In genomic region chr17:80738020-80738380, GRCh38 we compare ENCODE assay signal across 14 cellular contexts.
DNase-seq lines count a peak whose midpoint lies in the region; ATAC-seq and TF ChIP-seq lines count a peak whose summit lies in the region.
"Had no signal": no experiment of that assay in that cellular context is flagged by ENCODE, and none has a peak within 500 bp of the region (broad histone marks: within the 10 kb centered on the region; RNA-seq: fewer than 3 reads in every experiment).

No MANE protein-coding gene starts in this region.

- no peak for DNase-seq in CD4-positive, alpha-beta T cell
- DNase-seq in immature natural killer cell (no peak), SJCRH30 (no peak), SW480 (ENCODE audit: low spot score) (no peak), DMS 273 (lab: John Stamatoyannopoulos, UW; ENCODE audit: unreplicated experiment) (no peak)
- DNase-seq: activated T-cell treated with anti-CD3 and anti-CD28 coated beads, Interleukin-2, amount 50 U/mL, for 1 hour; effector CD8-positive, alpha-beta T cell; EL; NCI-H2107 had no signal

- POLR2A ChIA-PET in CD4-positive, alpha-beta T cell (lab: Charles Lee): interaction anchor here (1.1 to 1.4 kb wide), 3 partner anchors 12 to 283 kb away, joined by 3 to 8 read pairs (median 4); no protein-coding TSS in a partner anchor

- H3K27ac ChIP-seq in CD4-positive, alpha-beta T cell (ENCODE audit: low read depth, low read length): no peak overlapping the region
- H3K27ac ChIP-seq in KOPT-K1 (ENCODE audit: low read depth, low read length, poor library complexity, severe bottlenecking) (peak overlapping the region; percentile 41), SJCRH30 (no peak overlapping the region)
- H3K27ac ChIP-seq: prostate gland had no signal

- ATAC-seq in CD4-positive, alpha-beta T cell (ENCODE audit: poor library complexity): no peak
- ATAC-seq in GM19395 (IDR thresholded peaks at IDR 0.05; ENCODE audit: unreplicated experiment) (peak; percentile 16), GM21723 (IDR thresholded peaks at IDR 0.05; ENCODE audit: unreplicated experiment) (no peak)
- ATAC-seq: SK-N-SH treated with all-trans-retinoic acid at 6 μM for 48 hours had no signal

- H3K27me3 Mint-ChIP-seq in CD4-positive, alpha-beta T cell: no peaks in the 10 kb centered on the region
- H3K27me3 Mint-ChIP-seq in immature natural killer cell (ENCODE audit: low read depth in 3 of 3): peaks cover 0 to 13% (median 5%) of the 10 kb centered on the region in 3 donors

- TF ChIP-seq CTCF in CD4-positive, alpha-beta T cell (IDR thresholded peaks at IDR 0.05): no peak

- H3K27ac Mint-ChIP-seq in CD4-positive, alpha-beta T cell: peak overlapping the region; percentile 86
- H3K27ac Mint-ChIP-seq in immature natural killer cell: peak overlapping the region in 5 of 6 donors; percentile 30 to 96 (median 94)

- H3K4me3 Mint-ChIP-seq in CD4-positive, alpha-beta T cell: no peak overlapping the region
- peak overlapping the region in 3 of 5 donors; percentile 12 to 66 (median 56) for H3K4me3 Mint-ChIP-seq in immature natural killer cell

- H3K4me3 ChIP-seq in SJCRH30: no peak overlapping the region
- H3K4me3 ChIP-seq: prostate gland had no signal

- no peaks in the 10 kb centered on the region for H3K9me3 Mint-ChIP-seq in CD4-positive, alpha-beta T cell
- no peaks in the 10 kb centered on the region for H3K9me3 Mint-ChIP-seq in immature natural killer cell

- CTCF ChIA-PET in CD4-positive, alpha-beta T cell (lab: Charles Lee): interaction anchor here (1.0 kb wide), 2 partner anchors 13 to 35 kb away, joined by 3 read pairs; no protein-coding TSS in a partner anchor

- intact Hi-C loops in CD4-positive, alpha-beta T cell (cut with DNase I, micrococcal nuclease): loop anchor here (2.0 to 10.0 kb wide), 2 partner anchors 45 to 47 kb away; no protein-coding TSS in a partner anchor

- peaks cover 86% of the 10 kb centered on the region for H3K36me3 ChIP-seq in KOPT-K1 (ENCODE audit: insufficient read depth, low read length)
- peaks cover 15% of the 10 kb centered on the region for H3K36me3 ChIP-seq in SJCRH30
- H3K36me3 ChIP-seq: prostate gland had no signal

- peaks cover 61% of the 10 kb centered on the region for H3K4me1 Mint-ChIP-seq in CD4-positive, alpha-beta T cell (ENCODE audit: low read depth)
- peaks cover 29 to 34% of the 10 kb centered on the region in 2 donors for H3K4me1 Mint-ChIP-seq in immature natural killer cell

- H3K9me3 ChIP-seq in CD4-positive, alpha-beta T cell (ENCODE audit: control insufficient read depth, low read length): no peaks in the 10 kb centered on the region
- H3K9me3 ChIP-seq in KOPT-K1 (ENCODE audit: insufficient read depth, low read length, poor library complexity, severe bottlenecking): peaks cover 14% of the 10 kb centered on the region
- H3K9me3 ChIP-seq in SJCRH30 (replicated peaks): peaks cover 6% of the 10 kb centered on the region
- H3K9me3 ChIP-seq: prostate gland had no signal

- H3K27me3 ChIP-seq in CD4-positive, alpha-beta T cell (ENCODE audit: control insufficient read depth, insufficient read depth, low read length): no peaks in the 10 kb centered on the region
- H3K27me3 ChIP-seq in SJCRH30: no peaks in the 10 kb centered on the region

- H3K36me3 Mint-ChIP-seq in CD4-positive, alpha-beta T cell (ENCODE audit: low read depth): peaks cover 20% of the 10 kb centered on the region
- peaks cover 0 to 24% (median under 1%) of the 10 kb centered on the region in 3 donors for H3K36me3 Mint-ChIP-seq in immature natural killer cell

- H3K4me1 ChIP-seq in SJCRH30: no peaks in the 10 kb centered on the region; the same call in 1 of the 2 replicates
- H3K4me1 ChIP-seq: prostate gland had no signal
